8 cellular contexts compared by ENCODE assay signal in genomic region chr7:97971990-97972943, GRCh38. TPM values are rescaled to one million over a fixed set of nuclear protein-coding genes. Genes with fewer than 3 reads are reported as not detected.
DNase-seq lines count a peak whose midpoint lies in the region; ATAC-seq and TF ChIP-seq lines count a peak whose summit lies in the region.

No MANE protein-coding gene starts in this region.

- peak overlapping the region; percentile 91 for H2AFZ ChIP-seq in neuronal stem cell (ENCODE audit: low read length)

- no peak overlapping the region for H2BK12ac ChIP-seq in neuronal stem cell (ENCODE audit: low read length)

- H3K4me1 ChIP-seq in RWPE2 (ENCODE audit: insufficient read depth, poor library complexity, severe bottlenecking): peaks cover 5% of the 10 kb centered on the region
- peaks cover 5% of the 10 kb centered on the region for H3K4me1 ChIP-seq in foreskin keratinocyte
- H3K4me1 ChIP-seq in neuronal stem cell (ENCODE audit: control insufficient read depth in 2 of 2, insufficient read depth in 1 of 2, low read depth in 1 of 2, low read length in 2 of 2): peaks cover 2% of the 10 kb centered on the region in 2 donors

- H2BK15ac ChIP-seq in neuronal stem cell (ENCODE audit: low read length): no peak overlapping the region

- peak; percentile 99 for ATAC-seq in GM21825 (IDR thresholded peaks at IDR 0.05; ENCODE audit: unreplicated experiment)
- peak; percentile 93 for ATAC-seq in RWPE2 (ENCODE audit: low read depth)
- peak; percentile 92 for ATAC-seq in foreskin keratinocyte

- peak overlapping the region; percentile 83 for H3K9ac ChIP-seq in neuronal stem cell (ENCODE audit: low read depth, low read length, poor library complexity)

- H3K4me3 ChIP-seq in RWPE2 (ENCODE audit: severe bottlenecking) (peak overlapping the region; percentile 77), neuronal stem cell (ENCODE audit: low read length in 2 of 2) (peak overlapping the region; percentile 82 to 94)

- H3K27me3 ChIP-seq in RWPE2 (ENCODE audit: insufficient read depth, poor library complexity, severe bottlenecking) (no peaks in the 10 kb centered on the region), foreskin keratinocyte (no peaks in the 10 kb centered on the region), neuronal stem cell (ENCODE audit: control insufficient read depth in 3 of 3, insufficient read depth in 3 of 3, low read depth in 1 of 3, low read length in 3 of 3) (no peaks in the 10 kb centered on the region)

- H3K4me2 ChIP-seq in neuronal stem cell (ENCODE audit: insufficient read depth, low read length, poor library complexity, severe bottlenecking): peak overlapping the region; percentile 66

- no CpG with 5 or more reads among the region's 63 CpGs for WGBS in neuronal stem cell (ENCODE audit: extremely low coverage in 2 of 2, insufficient read length in 2 of 2, insufficient replicate concordance in 1 of 2), 2 donors

- no peak overlapping the region for H2BK120ac ChIP-seq in neuronal stem cell (ENCODE audit: low read depth, low read length)

- peak; percentile 48 for TF ChIP-seq CTCF in RWPE2 (IDR thresholded peaks at IDR 0.05; ENCODE audit: poor library complexity, severe bottlenecking)
- peak; percentile 62 for TF ChIP-seq CTCF in foreskin keratinocyte (conservative IDR thresholded peaks at IDR 0.05)

- DNase-seq in ELR (ENCODE audit: low read depth) (peak; percentile 75), Kasumi-1 (lab: John Stamatoyannopoulos, UW) (peak; percentile 64 to 70), RWPE2 (ENCODE audit: low spot score) (peak; percentile 80), activated gamma-delta T cell treated with Interleukin-2 at 50 U/mL for 16 hours (peak; percentile 79), foreskin keratinocyte (peak; percentile 37 to 60), neuronal stem cell (ENCODE audit: low spot score) (peak; percentile 20), substantia nigra (lab: John Stamatoyannopoulos, UW) (peak in 48 of 49 donors; percentile 6 to 81 (median 57))

- H3K79me1 ChIP-seq in neuronal stem cell (ENCODE audit: low read depth, low read length): peaks cover 3% of the 10 kb centered on the region

- H3K23ac ChIP-seq in neuronal stem cell (ENCODE audit: low read depth, low read length, poor library complexity): peak overlapping the region; percentile 68

- peak overlapping the region; percentile 81 for H2AK5ac ChIP-seq in neuronal stem cell (ENCODE audit: low read depth, low read length)

- peak overlapping the region; percentile 85 for H3K4ac ChIP-seq in neuronal stem cell (ENCODE audit: low read length)

- peak overlapping the region; percentile 75 for H3K14ac ChIP-seq in neuronal stem cell (ENCODE audit: low read length)

- peak overlapping the region; percentile 96 for H3K18ac ChIP-seq in neuronal stem cell (ENCODE audit: low read length)

- H3K27ac ChIP-seq in RWPE2 (ENCODE audit: poor library complexity, severe bottlenecking) (peak overlapping the region; percentile 18), foreskin keratinocyte (peak overlapping the region; percentile 4), neuronal stem cell (replicated peaks; ENCODE audit: low read length) (no peak overlapping the region), substantia nigra (ENCODE audit: low read depth, low read length, poor library complexity, severe bottlenecking) (peak overlapping the region; percentile 55)

- peak overlapping the region; percentile 61 for H2BK5ac ChIP-seq in neuronal stem cell (ENCODE audit: low read length)

- peaks cover 20% of the 10 kb centered on the region for H3K36me3 ChIP-seq in RWPE2 (ENCODE audit: low read depth)
- peaks cover 2 to 17% of the 10 kb centered on the region in 2 donors for H3K36me3 ChIP-seq in neuronal stem cell (replicated peaks in 1 of 2; ENCODE audit: control insufficient read depth in 2 of 2, insufficient read depth in 2 of 2, low read length in 2 of 2)

- H3K9me3 ChIP-seq in RWPE2 (ENCODE audit: severe bottlenecking) (no peaks in the 10 kb centered on the region), neuronal stem cell (replicated peaks in 1 of 2; ENCODE audit: control insufficient read depth in 2 of 2, insufficient read depth in 1 of 2, low read depth in 1 of 2, low read length in 2 of 2) (no peaks in the 10 kb centered on the region)

- H4K8ac ChIP-seq in neuronal stem cell (ENCODE audit: low read depth, low read length): no peak overlapping the region

- no peak overlapping the region for H4K91ac ChIP-seq in neuronal stem cell (ENCODE audit: low read depth, low read length, poor library complexity)

RNA-seq across cellular contexts. Expression of gene OCM2, which starts 17.7 kb away (rescaled TPM):
- not detected in 2 replicates for total RNA-seq in foreskin keratinocyte
- not detected in 2 replicates for polyA plus RNA-seq in foreskin keratinocyte
- polyA plus RNA-seq in neuronal stem cell (2013, experiment 1 of 2): not detected
- not detected for polyA plus RNA-seq in neuronal stem cell (2013, experiment 2 of 2)

Comparison
In these comparisons a context has a peak if more than half of its experiments do, and no peak if none do; other contexts are left out.
1. DNase-seq: peak in every context shown above with its lines; median percentile 80 in RWPE2; 79 in activated gamma-delta T cell treated with Interleukin-2 at 50 U/mL for 16 hours; 75 in ELR; 67 in Kasumi-1; 57 in substantia nigra; 48 in foreskin keratinocyte; 20 in neuronal stem cell.